In genomic region chr1:234175363-234175762, GRCh38 we compare ENCODE assay signal across 19 cellular contexts.
A peak's percentile ranks its signal among the peaks of the same experiment; 100 is the strongest.
DNase-seq lines count a peak whose midpoint lies in the region; ATAC-seq, FAIRE-seq and TF ChIP-seq lines count a peak whose summit lies in the region.
"Had no signal": no experiment of that assay in that cellular context is flagged by ENCODE, and none has a peak within 500 bp of the region (broad histone marks: within the 10 kb centered on the region; RNA-seq: fewer than 3 reads in every experiment).

No MANE protein-coding gene starts in this region.

- no peaks in the 10 kb centered on the region for H4K20me1 ChIP-seq in HepG2 (ENCODE audit: insufficient read depth, low read length)

- H3K4me3 ChIP-seq in HepG2 (replicated peaks in 1 of 3; ENCODE audit: insufficient read depth in 1 of 3, low read depth in 2 of 3, low read length in 3 of 3) = no peak overlapping the region
- no peak overlapping the region for H3K4me3 ChIP-seq in right lobe of liver
- H3K4me3 ChIP-seq in MG63 = no peak overlapping the region
- no peak overlapping the region for H3K4me3 ChIP-seq in coronary artery
- H3K4me3 ChIP-seq: K562 had no signal

- H3K27ac ChIP-seq in HepG2 (ENCODE audit: extremely low read length, insufficient read depth, low read length) (no peak overlapping the region), right lobe of liver (no peak overlapping the region), coronary artery (no peak overlapping the region)
- H3K27ac ChIP-seq: C4-2B had no signal

- no peak overlapping the region for H3K4me3 Mint-ChIP-seq in chondrocyte (ENCODE audit: unreplicated experiment)
- H3K4me3 Mint-ChIP-seq: B cell; CD4-positive, alpha-beta T cell; H9 had no signal

- no peak overlapping the region for H3K9ac ChIP-seq in HepG2 (ENCODE audit: insufficient read depth, low read depth, low read length)

- H3K36me3 Mint-ChIP-seq in chondrocyte (ENCODE audit: low read depth) = no peaks in the 10 kb centered on the region

- in situ Hi-C loops in HepG2 (cut with HindIII; ENCODE audit: extremely low pct_ligation_motif_present, low pct_unique_long_range_greater_than_20kb) = no loop called here

- TF ChIP-seq EP300 in HepG2 (IDR thresholded peaks at IDR 0.05; ENCODE audit: low read depth in 2 of 2, low read length in 2 of 2) (no peak), HepG2 (CRISPR knock-in tag; IDR thresholded peaks at IDR 0.05; ENCODE audit: borderline replicate concordance) (no peak)

- peaks cover 11% of the 10 kb centered on the region for H3K27me3 Mint-ChIP-seq in chondrocyte (ENCODE audit: low read depth)

- no peaks in the 10 kb centered on the region for H3K4me1 ChIP-seq in HepG2 (ENCODE audit: insufficient read depth, low read length)
- H3K4me1 ChIP-seq in right lobe of liver = no peaks in the 10 kb centered on the region
- H3K4me1 ChIP-seq: Caco-2 had no signal

- H3K9me3 ChIP-seq in HepG2 (ENCODE audit: low read length) = no peaks in the 10 kb centered on the region
- H3K9me3 ChIP-seq in right lobe of liver = no peaks in the 10 kb centered on the region
- H3K9me3 ChIP-seq in MG63 = peaks cover 9% of the 10 kb centered on the region
- H3K9me3 ChIP-seq: Caco-2 had no signal

- TF ChIP-seq CTCF in HepG2 (CRISPR knock-in tag; IDR thresholded peaks at IDR 0.05) = no peak
- TF ChIP-seq CTCF in right lobe of liver (IDR thresholded peaks at IDR 0.05) = no peak
- no peak for TF ChIP-seq CTCF in coronary artery (IDR thresholded peaks at IDR 0.05)
- no peak for TF ChIP-seq CTCF in chondrocyte (IDR thresholded peaks at IDR 0.05)

- BruUV-seq in HepG2 (replicated peaks; lab: Mats Ljungman, UMichigan) = no TSS peak

- no peaks in the 10 kb centered on the region for H3K9me3 Mint-ChIP-seq in chondrocyte (ENCODE audit: low read depth)

- no peaks in the 10 kb centered on the region for H3K4me1 Mint-ChIP-seq in chondrocyte (ENCODE audit: low read depth)
- H3K4me1 Mint-ChIP-seq: B cell, H9 had no signal

- H2AFZ ChIP-seq in HepG2 (ENCODE audit: low read length) = no peak overlapping the region

- no peaks in the 10 kb centered on the region for H3K36me3 ChIP-seq in HepG2 (replicated peaks in 1 of 2; ENCODE audit: control insufficient read depth in 1 of 2, insufficient read depth in 2 of 2, low read length in 2 of 2)
- H3K36me3 ChIP-seq in right lobe of liver = no peaks in the 10 kb centered on the region
- no peaks in the 10 kb centered on the region for H3K36me3 ChIP-seq in MG63

- H3K27me3 ChIP-seq in HepG2 (ENCODE audit: control insufficient read depth in 1 of 2, insufficient read depth in 2 of 2, low read length in 2 of 2) = peaks cover 0 to 8% of the 10 kb centered on the region in 2 experiments; a peak in 2 of 5 replicates
- H3K27me3 ChIP-seq in right lobe of liver = no peaks in the 10 kb centered on the region
- H3K27me3 ChIP-seq in MG63 = peaks cover 28% of the 10 kb centered on the region; the same call in 1 of the 2 replicates

- WGBS in HepG2 (ENCODE audit: low lambda C conversion rate) = 0% methylated on average over 1 of the region's 1 CpG
- WGBS in right lobe of liver (ENCODE audit: insufficient coverage, low coverage, low lambda C conversion rate, missing lambda C conversion rate) = 60% methylated on average over 1 of the region's 1 CpG

- no peak for FAIRE-seq in HepG2 (lab: Jason Lieb, UNC)
- FAIRE-seq: D721Med, G401.6, GM12891, GM19239, H1, K562 had no signal

- H3K4me2 ChIP-seq in HepG2 (ENCODE audit: low read depth, low read length) = no peak overlapping the region

- POLR2A ChIA-PET in HepG2 (lab: Yijun Ruan, JAX) = no interaction called here

- DNase-seq in HepG2 (ENCODE audit: low spot score) (no peak), right lobe of liver (no peak), MG63 (peak; percentile 18), coronary artery (ENCODE audit: low spot score) (peak; percentile 19), chondrocyte (ENCODE audit: low spot score) (no peak)
- no peak for DNase-seq in stimulated activated CD4-positive, alpha-beta T cell treated with anti-CD3 and anti-CD28 coated beads, Interleukin-15, amount 100 ng/mL, for 24 hours
- DNase-seq: Caco-2; CD4-positive, alpha-beta T cell; EL; H9; IMR-90 had no signal

- no peak for TF ChIP-seq POLR2A in HepG2 (IDR thresholded peaks at IDR 0.05; ENCODE audit: insufficient read depth in 1 of 2, low read depth in 2 of 2, low read length in 2 of 2)
- TF ChIP-seq POLR2A in right lobe of liver (IDR thresholded peaks at IDR 0.05) = no peak

- CTCF ChIA-PET in HepG2 (lab: Yijun Ruan, JAX; ENCODE audit: low intra/inter-chr PET ratio, low total read pairs) = no interaction called here

- no peak for TF ChIP-seq RAD21 in HepG2 (CRISPR knock-in tag; IDR thresholded peaks at IDR 0.05)

- no peaks in the 10 kb centered on the region for H3K79me2 ChIP-seq in HepG2 (ENCODE audit: insufficient read depth, low read length)

- intact Hi-C loops in HepG2 (cut with micrococcal nuclease; ENCODE audit: unreplicated experiment) = no loop called here
- intact Hi-C loops in right lobe of liver (cut with DNase I) = no loop called here

- no peak overlapping the region for H3K27ac Mint-ChIP-seq in chondrocyte (ENCODE audit: unreplicated experiment)
- H3K27ac Mint-ChIP-seq: B cell; CD4-positive, alpha-beta T cell; H9 had no signal

- ATAC-seq in HepG2 = no peak
- ATAC-seq in right lobe of liver = no peak
- ATAC-seq: K562 had no signal

TF ChIP-seq in HepG2, 621 proteins besides CTCF, POLR2A, EP300 and RAD21:
- TF ChIP-seq ZNF121 (CRISPR knock-in tag; IDR thresholded peaks at IDR 0.05) (peak; percentile 74; the same call in 1 of the 2 replicates), FOXC1 (CRISPR knock-in tag; IDR thresholded peaks at IDR 0.05; ENCODE audit: borderline replicate concordance) (no peak)

Comparison
In these comparisons a context has a peak if more than half of its experiments do, and no peak if none do; other contexts are left out.
1. DNase-seq: peak in MG63 (single experiment) and coronary artery (single experiment); none in HepG2 (single experiment), right lobe of liver (0 of 3), stimulated activated CD4-positive, alpha-beta T cell treated with anti-CD3 and anti-CD28 coated beads, Interleukin-15, amount 100 ng/mL, for 24 hours (single experiment) and chondrocyte (single experiment).